In genomic region chr1:39540504-39541031, GRCh38 we compare ENCODE assay signal across 11 cellular contexts. TPM values are rescaled to one million over a fixed set of nuclear protein-coding genes. Genes with fewer than 3 reads are reported as not detected.
DNase-seq lines count a peak whose midpoint lies in the region; ATAC-seq and TF ChIP-seq lines count a peak whose summit lies in the region.
"Had no signal": no experiment of that assay in that cellular context is flagged by ENCODE, and none has a peak within 500 bp of the region (broad histone marks: within the 10 kb centered on the region; RNA-seq: fewer than 3 reads in every experiment).

No MANE protein-coding gene starts in this region.

- H3K9me3 ChIP-seq in adrenal gland (replicated peaks in 1 of 3) (no peaks in the 10 kb centered on the region), heart right ventricle (no peaks in the 10 kb centered on the region)

- peak; percentile 59 to 90 (median 84) for ATAC-seq in heart right ventricle
- ATAC-seq in sciatic nerve, result peak; percentile 93
- no peak for ATAC-seq in HG03039 (IDR thresholded peaks at IDR 0.05; ENCODE audit: unreplicated experiment)

- no peaks in the 10 kb centered on the region for H3K27me3 Mint-ChIP-seq in activated T-cell treated with anti-CD3 and anti-CD28 coated beads, Interleukin-2, amount 50 U/mL, for 24 hours

- H3K4me3 ChIP-seq in adrenal gland, result no peak overlapping the region
- no peak overlapping the region for H3K4me3 ChIP-seq in heart right ventricle

- DNase-seq in GM10248 (ENCODE audit: extremely low spot score) (peak; percentile 10), adrenal gland (peak; percentile 51 to 81 (median 71)), heart right ventricle (peak; percentile 65 to 67), sciatic nerve (ENCODE audit: low spot score) (peak; percentile 79), mesenteric fat pad (ENCODE audit: low spot score) (no peak)
- DNase-seq in activated T-cell treated with anti-CD3 and anti-CD28 coated beads, Interleukin-2, amount 50 U/mL, for 24 hours, result no peak
- no peak for DNase-seq in stimulated activated CD4-positive, alpha-beta T cell treated with anti-CD3 and anti-CD28 coated beads, Interleukin-2, amount 100 ng/mL, for 48 hours
- DNase-seq: GF-D8; stimulated activated CD4-positive, alpha-beta T cell treated with anti-CD3 and anti-CD28 coated beads, Interleukin-2, amount 100 ng/mL, for 24 hours had no signal

- H3K36me3 ChIP-seq in adrenal gland (replicated peaks in 1 of 2), result peaks cover 0 to 4% of the 10 kb centered on the region in 2 donors
- peaks cover 0 to 76% (median 0%) of the 10 kb centered on the region in 9 donors for H3K36me3 ChIP-seq in heart right ventricle

- H3K27ac Mint-ChIP-seq in activated T-cell treated with anti-CD3 and anti-CD28 coated beads, Interleukin-2, amount 50 U/mL, for 24 hours, result no peak overlapping the region

- POLR2A ChIA-PET in GM10248 (lab: Yijun Ruan, JAX), result no interaction called here

- intact Hi-C loops in adrenal gland (cut with DNase I) (no loop called here), heart right ventricle (cut with DNase I) (loop anchor here in 1 of 10 donors (5.0 to 10.0 kb wide), 2 partner anchors 186 to 443 kb away; no protein-coding TSS in a partner anchor), sciatic nerve (cut with DNase I) (no loop called here)

- H3K27ac ChIP-seq in adrenal gland (peak overlapping the region in 3 of 5 donors; percentile 8 to 66 (median 54)), heart right ventricle (peak overlapping the region; percentile 34 to 76 (median 68))

- peaks cover 80% of the 10 kb centered on the region for H3K36me3 Mint-ChIP-seq in activated T-cell treated with anti-CD3 and anti-CD28 coated beads, Interleukin-2, amount 50 U/mL, for 24 hours (ENCODE audit: low read depth)

- CTCF ChIA-PET in GM10248 (lab: Yijun Ruan, JAX), result interaction anchor here (0.8 to 6.3 kb wide), 14 partner anchors 8 to 443 kb away, joined by 3 to 54 read pairs (median 12); no protein-coding TSS in a partner anchor

- TF ChIP-seq POLR2A in adrenal gland (IDR thresholded peaks at IDR 0.05), result no peak

- H3K4me3 Mint-ChIP-seq in activated T-cell treated with anti-CD3 and anti-CD28 coated beads, Interleukin-2, amount 50 U/mL, for 24 hours, result no peak overlapping the region

- no peaks in the 10 kb centered on the region for H3K4me1 Mint-ChIP-seq in activated T-cell treated with anti-CD3 and anti-CD28 coated beads, Interleukin-2, amount 50 U/mL, for 24 hours (ENCODE audit: low read depth)

- 74 to 86% (median 80%) methylated on average over 13 of the region's 13 CpGs for WGBS in adrenal gland, 4 donors
- 54 to 67% methylated on average over 13 of the region's 13 CpGs for WGBS in heart right ventricle, 2 donors

- no peaks in the 10 kb centered on the region for H3K9me3 Mint-ChIP-seq in activated T-cell treated with anti-CD3 and anti-CD28 coated beads, Interleukin-2, amount 50 U/mL, for 24 hours

- H3K4me1 ChIP-seq in adrenal gland (replicated peaks in 1 of 2), result peaks cover 0 to 8% of the 10 kb centered on the region in 2 donors
- H3K4me1 ChIP-seq in heart right ventricle, result peaks cover 0 to 30% (median 18%) of the 10 kb centered on the region in 9 donors

- H3K27me3 ChIP-seq in adrenal gland (no peaks in the 10 kb centered on the region), heart right ventricle (no peaks in the 10 kb centered on the region)

- TF ChIP-seq CTCF in GM10248 (IDR thresholded peaks at IDR 0.05; ENCODE audit: control extremely low read depth, extremely low read depth, low read depth, missing control alignments), result no peak
- no peak for TF ChIP-seq CTCF in adrenal gland (IDR thresholded peaks at IDR 0.05)
- TF ChIP-seq CTCF in heart right ventricle (IDR thresholded peaks at IDR 0.05), result no peak

RNA-seq across cellular contexts. Expression of gene PABPC4, which starts 36.0 kb away (rescaled TPM):
- total RNA-seq in adrenal gland (100 to 1,000 TPM; 108 to 354 (median 200) TPM), heart right ventricle (100 to 1,000 TPM; 184 to 311 (median 229) TPM), sciatic nerve (168 TPM), mesenteric fat pad (301 TPM)
- polyA plus RNA-seq in adrenal gland (100 to 1,000 TPM; 285 to 347 (median 290) TPM), heart right ventricle (100 to 1,000 TPM; 143 to 188 TPM)

RNA-seq across cellular contexts. Expression of gene BMP8A, which starts 49.1 kb away (rescaled TPM):
- total RNA-seq in adrenal gland, result 1 to 10 TPM in 4 of 8 donors, under 1 TPM in 4; 0.18 to 1.7 (median 0.81) TPM
- under 1 TPM in 2 of 3 donors, not detected in 1; 0.09 to 0.24 TPM for polyA plus RNA-seq in adrenal gland
- 1 to 10 TPM in 4 of 10 donors, under 1 TPM in 4, not detected in 2; 0.33 to 1.8 (median 0.85) TPM for total RNA-seq in heart right ventricle
- under 1 TPM in 1 of 2 donors, not detected in 1; 0.16 TPM for polyA plus RNA-seq in heart right ventricle
- total RNA-seq in sciatic nerve, result 8.3 TPM
- total RNA-seq in mesenteric fat pad, result 1.6 TPM
- polyA plus RNA-seq: keratinocyte had no signal

Comparison
In these comparisons a context has a peak if more than half of its experiments do, and no peak if none do; other contexts are left out.
1. DNase-seq: peak in GM10248 (single experiment), adrenal gland (7 of 7), heart right ventricle (2 of 2) and sciatic nerve (single experiment); none in mesenteric fat pad (single experiment), activated T-cell treated with anti-CD3 and anti-CD28 coated beads, Interleukin-2, amount 50 U/mL, for 24 hours (single experiment) and stimulated activated CD4-positive, alpha-beta T cell treated with anti-CD3 and anti-CD28 coated beads, Interleukin-2, amount 100 ng/mL, for 48 hours (0 of 2).